Comparison of ENCODE assay signal across 8 cellular contexts in genomic region chr1:58699011-58699762, GRCh38. TPM values are rescaled to one million over a fixed set of nuclear protein-coding genes. Genes with fewer than 3 reads are reported as not detected.
A peak's percentile ranks its signal among the peaks of the same experiment; 100 is the strongest.
DNase-seq lines count a peak whose midpoint lies in the region; ATAC-seq, FAIRE-seq and TF ChIP-seq lines count a peak whose summit lies in the region.

No MANE protein-coding gene starts in this region.

- peak overlapping the region; percentile 56 for H2BK120ac ChIP-seq in mesendoderm (ENCODE audit: low read depth, low read length)

- no peak overlapping the region for H2BK15ac ChIP-seq in mesendoderm (replicated peaks; ENCODE audit: low read depth)

- no peaks in the 10 kb centered on the region for H3K79me1 ChIP-seq in mesendoderm (ENCODE audit: low read length)

- ATAC-seq in DND-41 (ENCODE audit: insufficient read depth, low read depth) (peak; percentile 13), GM21528 (IDR thresholded peaks at IDR 0.05; ENCODE audit: low FRiP score, unreplicated experiment) (peak; percentile 28)

- H3K27me3 ChIP-seq in DND-41 (ENCODE audit: insufficient read depth, low read length, poor library complexity) (no peaks in the 10 kb centered on the region), mesendoderm (ENCODE audit: insufficient read depth, low read length, poor library complexity) (no peaks in the 10 kb centered on the region)

- H4K8ac ChIP-seq in mesendoderm (ENCODE audit: low read depth, low read length): no peak overlapping the region

- H3K18ac ChIP-seq in mesendoderm (ENCODE audit: low read length): peak overlapping the region; percentile 69

- peak overlapping the region; percentile 92 for H3K56ac ChIP-seq in mesendoderm (ENCODE audit: low read length)

- H3K9ac ChIP-seq in DND-41 (ENCODE audit: low read depth, low read length): peak overlapping the region; percentile 90
- H3K9ac ChIP-seq in mesendoderm (ENCODE audit: low read length): peak overlapping the region; percentile 83

- no peak overlapping the region for H2AK5ac ChIP-seq in mesendoderm (ENCODE audit: low read length)

- H3K4me3 ChIP-seq in DND-41 (ENCODE audit: low read depth in 1 of 2, low read length in 2 of 2) (peak overlapping the region; percentile 88 to 95), coronary artery (peak overlapping the region; percentile 97), mesendoderm (ENCODE audit: low read length) (peak overlapping the region; percentile 84)

- peak overlapping the region; percentile 91 for H3K27ac ChIP-seq in DND-41 (ENCODE audit: low read length)
- peak overlapping the region; percentile 70 to 88 for H3K27ac ChIP-seq in coronary artery
- peak overlapping the region; percentile 46 for H3K27ac ChIP-seq in mesendoderm (ENCODE audit: low read depth, low read length)

- no CpG with 5 or more reads among the region's 16 CpGs for WGBS in mesendoderm (ENCODE audit: extremely low coverage, insufficient coverage, low lambda C conversion rate)

- no peak overlapping the region for H4K5ac ChIP-seq in mesendoderm (ENCODE audit: low read length)

- peak overlapping the region; percentile 92 for H2AFZ ChIP-seq in DND-41 (ENCODE audit: low read depth, low read length)

- peak overlapping the region; percentile 14 for H2BK5ac ChIP-seq in mesendoderm (ENCODE audit: low read length)

- TF ChIP-seq CTCF in DND-41 (IDR thresholded peaks at IDR 0.05; ENCODE audit: borderline replicate concordance, extremely low read depth, low read length, poor library complexity, severe bottlenecking): no peak
- TF ChIP-seq CTCF in coronary artery (IDR thresholded peaks at IDR 0.05): no peak
- TF ChIP-seq CTCF in D721Med (IDR thresholded peaks at IDR 0.05; ENCODE audit: insufficient read depth, missing control alignments): no peak

- FAIRE-seq in D721Med (lab: Jason Lieb, UNC): no peak

- H3K36me3 ChIP-seq in DND-41 (ENCODE audit: insufficient read depth, low read length) (peaks cover 20% of the 10 kb centered on the region), mesendoderm (ENCODE audit: control insufficient read depth, insufficient read depth, low read length) (no peaks in the 10 kb centered on the region)

- DNase-seq in DND-41 (no peak), NAMALWA (ENCODE audit: low spot score) (peak; percentile 49), coronary artery (ENCODE audit: low spot score) (no peak), mesendoderm (peak; percentile 56), SHP77 treated with DMSO at 0.1 percent for 48 hours (lab: John Stamatoyannopoulos, UW) (no peak), D721Med (ENCODE audit: insufficient read length, low spot score) (no peak), SKM-1 (lab: John Stamatoyannopoulos, UW; ENCODE audit: unreplicated experiment) (no peak)

- no peak overlapping the region for H3K23ac ChIP-seq in mesendoderm (ENCODE audit: low read length)

- H3K4me1 ChIP-seq in DND-41 (ENCODE audit: insufficient read depth, low read length): peaks cover 21% of the 10 kb centered on the region
- peaks cover 8% of the 10 kb centered on the region for H3K4me1 ChIP-seq in mesendoderm (ENCODE audit: control insufficient read depth, low read depth, low read length)

- H3K9me3 ChIP-seq in DND-41 (ENCODE audit: insufficient read depth, low read length, severe bottlenecking): no peaks in the 10 kb centered on the region

- H4K20me1 ChIP-seq in DND-41 (ENCODE audit: insufficient read depth, low read length): peaks cover 4% of the 10 kb centered on the region; the same call in 1 of the 2 replicates

- H3K79me2 ChIP-seq in DND-41 (ENCODE audit: insufficient read depth, low read length) (peaks cover 52% of the 10 kb centered on the region), mesendoderm (ENCODE audit: control insufficient read depth, insufficient read depth, low read length) (peaks cover 41% of the 10 kb centered on the region)

- peak overlapping the region; percentile 88 for H3K4me2 ChIP-seq in DND-41 (ENCODE audit: insufficient read depth, low read length)
- H3K4me2 ChIP-seq in mesendoderm (ENCODE audit: low read length): peak overlapping the region; percentile 30

- peak overlapping the region; percentile 46 for H3K4ac ChIP-seq in mesendoderm (ENCODE audit: low read depth, low read length)

RNA-seq across cellular contexts. Expression of gene MYSM1, which starts 0.7 kb away (rescaled TPM):
- polyA plus RNA-seq in mesendoderm (2013, experiment 1 of 2): 29.8 TPM
- 32.4 TPM for polyA plus RNA-seq in mesendoderm (2013, experiment 2 of 2)

Comparison
In these comparisons a context has a peak if more than half of its experiments do, and no peak if none do; other contexts are left out.
1. DNase-seq: peak in NAMALWA (single experiment) and mesendoderm (single experiment); none in DND-41 (single experiment), coronary artery (single experiment), SHP77 treated with DMSO at 0.1 percent for 48 hours (single experiment), D721Med (single experiment) and SKM-1 (single experiment).
2. Peak in every context shown above with its lines, with median percentiles within 50 percentile points of each other: H3K27ac ChIP-seq and H3K4me3 ChIP-seq.